Comparison of ENCODE assay signal across 8 cellular contexts in the genomic region with DNA sequence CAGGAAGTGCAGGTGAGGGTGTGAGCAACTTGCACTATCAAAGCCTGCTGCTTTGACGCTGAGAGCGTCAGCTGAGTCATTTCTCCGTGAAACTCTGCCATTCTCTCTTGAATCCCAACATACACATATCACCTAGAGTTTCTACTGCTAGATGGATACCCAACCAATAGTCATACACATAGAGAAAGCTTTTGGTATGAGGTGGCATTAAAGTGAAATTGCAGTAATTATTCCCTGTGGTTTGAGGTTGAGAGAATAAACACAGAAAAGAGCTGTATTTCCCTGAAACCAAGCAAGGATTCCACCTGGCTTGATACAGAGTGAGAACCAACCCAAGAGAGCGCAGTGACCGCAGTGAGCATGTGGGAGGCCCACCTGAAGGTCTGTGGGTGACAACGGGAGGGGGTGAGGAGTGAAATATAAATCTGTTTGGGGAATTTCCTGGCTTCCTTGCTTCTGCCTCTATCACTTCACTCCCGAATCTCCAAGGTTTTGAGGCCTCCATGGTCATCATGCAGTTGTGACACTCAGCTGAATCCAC. TPM values are rescaled to one million over a fixed set of nuclear protein-coding genes. Genes with fewer than 3 reads are reported as not detected.
DNase-seq lines count a peak whose midpoint lies in the region; ATAC-seq lines count a peak whose summit lies in the region.
"Had no signal": no experiment of that assay in that cellular context is flagged by ENCODE, and none has a peak within 500 bp of the region (broad histone marks: within the 10 kb centered on the region; RNA-seq: fewer than 3 reads in every experiment).

No MANE protein-coding gene starts in this region.

- no peaks in the 10 kb centered on the region for H3K9me3 ChIP-seq in SJCRH30 (replicated peaks)

- DNase-seq in activated T-helper 9 cell treated with anti-CD3 and anti-CD28 coated beads, Interleukin-2, amount 50 U/mL, for 16 hours (ENCODE audit: low read depth): peak; percentile 22
- DNase-seq in G401 (ENCODE audit: low spot score) (no peak), substantia nigra (lab: John Stamatoyannopoulos, UW) (no peak), SJCRH30 (no peak)
- DNase-seq: NCI-H446 had no signal

- no peaks in the 10 kb centered on the region for H3K36me3 ChIP-seq in SJCRH30

- no peaks in the 10 kb centered on the region for H3K4me1 ChIP-seq in SJCRH30

- 0 out of 2 replicates have a peak, but pooled peaks cover 5% of the 10 kb centered on the region for H3K27me3 ChIP-seq in SJCRH30

- no peak overlapping the region for H3K4me3 ChIP-seq in SJCRH30

- in situ Hi-C loops in G401 (cut with HindIII; ENCODE audit: low sequenced_read_pairs): no loop called here

- ATAC-seq in GM18520 (IDR thresholded peaks at IDR 0.05; ENCODE audit: unreplicated experiment) (peak; percentile 98), GM19455 (IDR thresholded peaks at IDR 0.05; ENCODE audit: unreplicated experiment) (peak; percentile 91), HG02981 (IDR thresholded peaks at IDR 0.05; ENCODE audit: unreplicated experiment) (peak; percentile 96)

- H3K27ac ChIP-seq in substantia nigra (ENCODE audit: low read depth, low read length, poor library complexity, severe bottlenecking) (no peak overlapping the region), SJCRH30 (no peak overlapping the region)

RNA-seq across cellular contexts. Expression of gene TMEM18, which starts 28.8 kb away (rescaled TPM):
- total RNA-seq in G401 (2014; rRNA removed; shearing (Covaris generic)): 18.1 and 39.4 TPM in 2 replicates
- total RNA-seq in SJCRH30 (2014; rRNA removed; shearing (Covaris generic)): 20.0 and 29.1 TPM in 2 replicates
